Comparison of ENCODE assay signal across 20 cellular contexts in genomic region chr3:164572436-164572835, GRCh38.
"Had no signal": no experiment of that assay in that cellular context is flagged by ENCODE, and none has a peak within 500 bp of the region (broad histone marks: within the 10 kb centered on the region; RNA-seq: fewer than 3 reads in every experiment).

No MANE protein-coding gene starts in this region.

- H3K27ac Mint-ChIP-seq: dendritic cell treated with granulocyte-macrophage colony-stimulating factor and Interleukin-4, amounts not matched to agents 40 ng/mL and 50 ng/mL, for 4 days; endodermal cell had no signal

- H3K4me1 Mint-ChIP-seq: endodermal cell had no signal

- DNase-seq: colonic mucosa; cortex of kidney; dermis blood vessel endothelial cell; dorsolateral prefrontal cortex; effector CD4-positive, alpha-beta T cell; effector CD8-positive, alpha-beta T cell; effector memory CD4-positive, alpha-beta T cell; endodermal cell; erythroblast; esophagus squamous epithelium; foreskin fibroblast; foreskin keratinocyte; gastrocnemius medialis; glutamatergic neuron; head of caudate nucleus; heart left ventricle; heart right ventricle had no signal

- H3K9me3 Mint-ChIP-seq: dendritic cell treated with granulocyte-macrophage colony-stimulating factor and Interleukin-4, amounts not matched to agents 40 ng/mL and 50 ng/mL, for 4 days; endodermal cell had no signal

- ATAC-seq: esophagus mucosa, foreskin keratinocyte, gastrocnemius medialis, gastroesophageal sphincter, heart left ventricle, heart right ventricle had no signal

- H3K4me3 Mint-ChIP-seq: dendritic cell treated with granulocyte-macrophage colony-stimulating factor and Interleukin-4, amounts not matched to agents 40 ng/mL and 50 ng/mL, for 4 days; endodermal cell had no signal

- H3K27me3 Mint-ChIP-seq: dendritic cell treated with granulocyte-macrophage colony-stimulating factor and Interleukin-4, amounts not matched to agents 40 ng/mL and 50 ng/mL, for 4 days had no signal
